ENCODE assay signal across 8 cellular contexts in the genomic region with DNA sequence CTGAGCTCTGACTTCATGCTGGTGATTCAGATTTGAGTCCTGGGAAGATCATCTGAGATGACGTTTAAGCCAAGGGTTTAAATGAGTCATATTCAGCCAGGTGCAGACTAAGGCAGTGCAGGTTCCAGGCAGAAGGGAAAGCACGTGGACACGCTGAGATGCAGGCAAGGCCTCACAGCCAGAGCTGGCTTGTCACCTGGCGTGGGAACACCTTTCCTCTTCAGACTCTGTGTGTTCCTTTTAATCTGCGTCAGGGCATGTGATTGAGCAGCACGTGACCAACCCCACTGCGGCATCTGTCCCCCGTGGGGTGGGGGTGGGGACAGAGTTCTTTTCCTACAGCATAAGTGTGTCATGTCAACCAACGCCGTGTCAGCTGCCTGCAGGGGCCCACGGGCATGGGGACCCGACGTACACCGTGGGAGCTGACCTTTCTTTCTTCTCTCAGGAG. TPM values are rescaled to one million over a fixed set of nuclear protein-coding genes. Genes with fewer than 3 reads are reported as not detected.
A peak's percentile ranks its signal among the peaks of the same experiment; 100 is the strongest.
DNase-seq lines count a peak whose midpoint lies in the region; ATAC-seq and TF ChIP-seq lines count a peak whose summit lies in the region.

No MANE protein-coding gene starts in this region.

- TF ChIP-seq CTCF in DND-41 (IDR thresholded peaks at IDR 0.05; ENCODE audit: borderline replicate concordance, extremely low read depth, low read length, poor library complexity, severe bottlenecking) (no peak), PC-9 (conservative IDR thresholded peaks at IDR 0.05) (no peak), foreskin keratinocyte (conservative IDR thresholded peaks at IDR 0.05) (no peak)

- CTCF ChIA-PET in PC-9 (lab: Charles Lee): no interaction called here

- H3K9ac ChIP-seq in DND-41 (ENCODE audit: low read depth, low read length): no peak overlapping the region

- H3K27me3 ChIP-seq in DND-41 (ENCODE audit: insufficient read depth, low read length, poor library complexity) (no peaks in the 10 kb centered on the region), PC-9 (ENCODE audit: insufficient read depth, low read depth) (no peaks in the 10 kb centered on the region), foreskin keratinocyte (no peaks in the 10 kb centered on the region)

- H3K36me3 ChIP-seq in DND-41 (ENCODE audit: insufficient read depth, low read length): peaks cover 43% of the 10 kb centered on the region
- H3K36me3 ChIP-seq in PC-9 (ENCODE audit: low read depth): 0 out of 2 replicates have a peak, but pooled peaks cover 4% of the 10 kb centered on the region

- ATAC-seq in DND-41 (ENCODE audit: insufficient read depth, low read depth): peak; percentile 47
- ATAC-seq in GM21423 (IDR thresholded peaks at IDR 0.05; ENCODE audit: unreplicated experiment): peak; percentile 82
- peak; percentile 99 for ATAC-seq in foreskin keratinocyte

- H3F3A ChIP-seq in PC-9 (ENCODE audit: insufficient read depth, low read depth): peaks cover 8% of the 10 kb centered on the region

- no peaks in the 10 kb centered on the region for H3K9me2 ChIP-seq in PC-9 (ENCODE audit: insufficient read depth)

- H3K4me2 ChIP-seq in DND-41 (ENCODE audit: insufficient read depth, low read length) (no peak overlapping the region), PC-9 (no peak overlapping the region)

- no TSS peak for BruUV-seq in PC-9 (replicated peaks; lab: Mats Ljungman, UMichigan)

- H2AFZ ChIP-seq in DND-41 (ENCODE audit: low read depth, low read length) (no peak overlapping the region), PC-9 (no peak overlapping the region)

- no peak overlapping the region for H3K4me3 ChIP-seq in DND-41 (ENCODE audit: low read depth in 1 of 2, low read length in 2 of 2)
- H3K4me3 ChIP-seq in PC-9: no peak overlapping the region

- POLR2A ChIA-PET in PC-9 (lab: Charles Lee; ENCODE audit: unreplicated experiment): interaction anchor here (0.6 to 0.8 kb wide), 2 partner anchors 12 to 105 kb away, joined by 3 to 4 read pairs; a partner anchor contains a TSS

- H3K27ac ChIP-seq in DND-41 (ENCODE audit: low read length): no peak overlapping the region
- H3K27ac ChIP-seq in PC-9: no peak overlapping the region
- H3K27ac ChIP-seq in foreskin keratinocyte: peak overlapping the region; percentile 69

- H3K4me1 ChIP-seq in DND-41 (ENCODE audit: insufficient read depth, low read length): no peaks in the 10 kb centered on the region
- no peaks in the 10 kb centered on the region for H3K4me1 ChIP-seq in PC-9 (replicated peaks; ENCODE audit: insufficient read depth)
- no peaks in the 10 kb centered on the region for H3K4me1 ChIP-seq in foreskin keratinocyte

- H3K79me2 ChIP-seq in DND-41 (ENCODE audit: insufficient read depth, low read length) (no peaks in the 10 kb centered on the region; the same call in 1 of the 2 replicates), PC-9 (ENCODE audit: low read depth) (no peaks in the 10 kb centered on the region)

- intact Hi-C loops in PC-9 (cut with micrococcal nuclease; ENCODE audit: unreplicated experiment): no loop called here

- H3K9me3 ChIP-seq in DND-41 (ENCODE audit: insufficient read depth, low read length, severe bottlenecking): no peaks in the 10 kb centered on the region
- H3K9me3 ChIP-seq in PC-9 (ENCODE audit: insufficient read depth, low read depth): no peaks in the 10 kb centered on the region

- DNase-seq in DND-41 (no peak), PC-9 (peak; percentile 49 to 51), foreskin keratinocyte (peak; percentile 94 to 97), pons (ENCODE audit: low spot score) (no peak), hippocampal formation (lab: John Stamatoyannopoulos, UW) (no peak), NCI-H1105 treated with DMSO at 0.1 percent for 48 hours (lab: John Stamatoyannopoulos, UW) (no peak), KG1 (lab: John Stamatoyannopoulos, UW) (no peak)

- H4K20me1 ChIP-seq in DND-41 (ENCODE audit: insufficient read depth, low read length): peaks cover 17% of the 10 kb centered on the region; the same call in 1 of the 2 replicates
- no peaks in the 10 kb centered on the region for H4K20me1 ChIP-seq in PC-9 (ENCODE audit: insufficient read depth)

RNA-seq across cellular contexts. Expression of a gene that starts 10.7 kb away (rescaled TPM):
- total RNA-seq in PC-9 (2021) (not detected in 2 replicates), foreskin keratinocyte (not detected in 2 replicates)
- not detected in 2 replicates for polyA plus RNA-seq in foreskin keratinocyte

RNA-seq across cellular contexts. Expression of a gene that starts 12.6 kb away (rescaled TPM):
- total RNA-seq in PC-9 (2021) (38.5 and 57.7 TPM in 2 replicates), foreskin keratinocyte (159 and 181 TPM in 2 replicates)
- 102 and 136 TPM in 2 replicates for polyA plus RNA-seq in foreskin keratinocyte

RNA-seq across cellular contexts. Expression of a gene that starts 19.8 kb away (rescaled TPM):
- 10.9 and 12.3 TPM in 2 replicates for total RNA-seq in PC-9 (2021)
- 14.8 and 18.1 TPM in 2 replicates for total RNA-seq in foreskin keratinocyte
- 6.0 and 6.5 TPM in 2 replicates for polyA plus RNA-seq in foreskin keratinocyte

RNA-seq across cellular contexts. Expression of a gene that starts 48.1 kb away (rescaled TPM):
- 62.5 and 74.1 TPM in 2 replicates for total RNA-seq in PC-9 (2021)
- total RNA-seq in foreskin keratinocyte: 66.9 and 69.1 TPM in 2 replicates
- polyA plus RNA-seq in foreskin keratinocyte: 55.0 and 58.6 TPM in 2 replicates

Comparison
In these comparisons a context has a peak if more than half of its experiments do, and no peak if none do; other contexts are left out.
1. ATAC-seq: peak in every context shown above with its lines; median percentile 99 in foreskin keratinocyte; 82 in GM21423; 47 in DND-41.
2. DNase-seq: peak in PC-9 (2 of 2) and foreskin keratinocyte (2 of 2); none in DND-41 (single experiment), pons (single experiment), hippocampal formation (0 of 2), NCI-H1105 treated with DMSO at 0.1 percent for 48 hours (single experiment) and KG1 (single experiment).